Comparison of ENCODE assay signal across 14 cellular contexts in the genomic region with DNA sequence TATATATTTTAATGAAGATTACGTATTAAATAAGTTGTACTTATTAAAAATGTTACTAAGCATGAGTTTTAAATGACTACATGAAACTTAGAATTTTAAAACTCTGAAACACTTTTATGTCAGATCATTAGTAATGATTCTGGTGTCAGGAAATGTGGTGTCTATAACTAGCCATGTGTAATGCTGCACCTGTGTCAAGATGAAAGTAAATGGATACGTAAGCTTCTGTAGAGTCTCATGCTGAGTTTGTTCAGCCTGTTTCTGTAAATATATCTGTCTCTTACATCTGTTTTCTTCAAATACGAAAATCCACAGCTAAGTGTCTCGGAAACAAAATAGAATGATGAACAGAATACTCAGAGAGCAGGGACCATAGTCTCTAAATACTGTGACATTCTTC.
"Had no signal": no experiment of that assay in that cellular context is flagged by ENCODE, and none has a peak within 500 bp of the region (broad histone marks: within the 10 kb centered on the region; RNA-seq: fewer than 3 reads in every experiment).

No MANE protein-coding gene starts in this region.

- H3K9me3 ChIP-seq: esophagus muscularis mucosa, pancreas, testis had no signal

- ATAC-seq: activated CD4-positive, alpha-beta T cell treated with anti-CD3 and anti-CD28 coated beads for 36 hours; left cardiac atrium had no signal

- H3K27ac ChIP-seq: esophagus muscularis mucosa, pancreas, testis had no signal

- H3K27me3 ChIP-seq: esophagus muscularis mucosa, pancreas, testis had no signal

- H3K4me3 ChIP-seq: esophagus muscularis mucosa, lung, pancreas, testis had no signal

- DNase-seq: activated CD4-positive, alpha-beta memory T cell treated with anti-CD3 and anti-CD28 coated beads, Interleukin-2, amount 10 ng/mL, durations not matched to agents 7 days and 5 days; activated CD4-positive, alpha-beta T cell treated with anti-CD3 and anti-CD28 coated beads for 36 hours; activated naive CD8-positive, alpha-beta T cell treated with anti-CD3 and anti-CD28 coated beads, Interleukin-2, amount 10 ng/mL, durations not matched to agents 7 days and 5 days; activated T-cell treated with anti-CD3 and anti-CD28 coated beads, Interleukin-2, amount 50 U/mL, for 48 hours; anterior cingulate cortex; immature natural killer cell; left cardiac atrium; midbrain; pancreas; stimulated activated CD4-positive, alpha-beta T cell treated with anti-CD3 and anti-CD28 coated beads, Interleukin-4, amount 100 ng/mL, for 1 hour; stimulated activated CD8-positive, alpha-beta memory T cell treated with anti-CD3 and anti-CD28 coated beads, Interleukin-4, amount 100 ng/mL, for 48 hours; testis had no signal

- H3K36me3 ChIP-seq: esophagus muscularis mucosa, pancreas had no signal
